Comparison of ENCODE assay signal across 23 cellular contexts in the genomic region with DNA sequence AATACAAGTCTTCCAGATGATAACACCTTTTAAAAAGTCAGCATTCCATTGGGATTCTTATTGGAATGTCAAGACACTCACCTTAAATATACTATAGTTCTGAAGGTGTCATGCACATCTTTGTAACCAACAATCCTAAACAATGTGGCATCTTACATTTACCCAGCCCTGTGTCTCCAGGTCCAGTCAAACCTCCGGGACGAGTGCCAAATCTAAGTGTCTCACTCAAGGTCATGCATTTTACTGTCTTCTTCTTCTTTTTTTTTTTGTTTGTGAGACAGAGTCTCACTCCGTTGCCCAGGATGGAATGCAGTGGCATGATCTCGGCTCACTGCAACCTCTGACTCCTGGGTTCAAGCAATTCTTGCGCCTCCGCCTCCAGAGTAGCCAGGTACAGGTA.
"Had no signal": no experiment of that assay in that cellular context is flagged by ENCODE, and none has a peak within 500 bp of the region (broad histone marks: within the 10 kb centered on the region; RNA-seq: fewer than 3 reads in every experiment).

No MANE protein-coding gene starts in this region.

- H3K27me3 Mint-ChIP-seq: activated naive CD8-positive, alpha-beta T cell treated with anti-CD3 and anti-CD28 coated beads, Interleukin-2, amount 10 ng/mL, durations not matched to agents 7 days and 5 days had no signal

- H3K36me3 ChIP-seq: adrenal gland, SJSA1 had no signal

- H3K36me3 Mint-ChIP-seq: activated naive CD8-positive, alpha-beta T cell treated with anti-CD3 and anti-CD28 coated beads, Interleukin-2, amount 10 ng/mL, durations not matched to agents 7 days and 5 days; WTC11 had no signal

- H3K4me3 Mint-ChIP-seq: activated CD8-positive, alpha-beta T cell treated with anti-CD3 and anti-CD28 coated beads, Interleukin-2, amount 10 ng/mL, durations not matched to agents 7 days and 5 days; activated naive CD8-positive, alpha-beta T cell treated with anti-CD3 and anti-CD28 coated beads, Interleukin-2, amount 10 ng/mL, durations not matched to agents 7 days and 5 days; T-helper 1 cell treated with Interleukin-12 subunit alpha and Interleukin-12 subunit beta and Interleukin-4 antibody, amounts not matched to agents 30 μg/mL and 1 μg/mL, for 36 hours; WTC11 had no signal

- H3K4me1 ChIP-seq: adrenal gland, SJSA1 had no signal

- H3K4me3 ChIP-seq: adrenal gland, SJSA1 had no signal

- H3K4me1 Mint-ChIP-seq: activated naive CD8-positive, alpha-beta T cell treated with anti-CD3 and anti-CD28 coated beads, Interleukin-2, amount 10 ng/mL, durations not matched to agents 7 days and 5 days had no signal

- DNase-seq: activated CD4-positive, alpha-beta T cell treated with anti-CD3 and anti-CD28 coated beads for 48 hours; activated CD4-positive, alpha-beta T cell treated with anti-CD3 and anti-CD28 coated beads, Interleukin-2, amount 50 U/mL, for 4 hours; activated CD4-positive, CD25-positive, alpha-beta regulatory T cell treated with anti-CD3 and anti-CD28 coated beads, Interleukin-2, amount 50 U/mL, for 72 hours; activated CD8-positive, alpha-beta memory T cell treated with anti-CD3 and anti-CD28 coated beads, Interleukin-2, amount 50 U/mL, for 48 hours; activated CD8-positive, alpha-beta T cell treated with anti-CD3 and anti-CD28 coated beads, Interleukin-2, amount 10 ng/mL, durations not matched to agents 7 days and 5 days; activated naive CD4-positive, alpha-beta T cell treated with anti-CD3 and anti-CD28 coated beads, Interleukin-2, amount 50 U/mL, for 16 hours; activated naive CD8-positive, alpha-beta T cell treated with anti-CD3 and anti-CD28 coated beads, Interleukin-2, amount 10 ng/mL, durations not matched to agents 7 days and 5 days; activated T-cell treated with anti-CD3 and anti-CD28 coated beads, Interleukin-2, amount 50 U/mL, for 1 hour; anterior cingulate cortex; caudate nucleus; NCI-H1048; NCI-H146; NCI-H187 treated with DMSO at 0.1 percent for 48 hours; NCI-H345; NCI-H510A; NCI-H526 treated with DMSO at 0.1 percent for 48 hours; NCI-H82; SHP77 had no signal

- H3K27ac ChIP-seq: adrenal gland, KMS-11, SJSA1 had no signal

- H3K9me3 ChIP-seq: adrenal gland, SJSA1 had no signal

- H3K4me2 ChIP-seq: KMS-11 had no signal

- H3K27me3 ChIP-seq: adrenal gland, SJSA1 had no signal

- H3K9me3 Mint-ChIP-seq: activated naive CD8-positive, alpha-beta T cell treated with anti-CD3 and anti-CD28 coated beads, Interleukin-2, amount 10 ng/mL, durations not matched to agents 7 days and 5 days; T-helper 1 cell treated with Interleukin-12 subunit alpha and Interleukin-12 subunit beta and Interleukin-4 antibody, amounts not matched to agents 30 μg/mL and 1 μg/mL, for 36 hours; WTC11 had no signal

- H3K9ac ChIP-seq: KMS-11 had no signal

- H3K27ac Mint-ChIP-seq: activated CD8-positive, alpha-beta T cell treated with anti-CD3 and anti-CD28 coated beads, Interleukin-2, amount 10 ng/mL, durations not matched to agents 7 days and 5 days; activated naive CD8-positive, alpha-beta T cell treated with anti-CD3 and anti-CD28 coated beads, Interleukin-2, amount 10 ng/mL, durations not matched to agents 7 days and 5 days; T-helper 1 cell treated with Interleukin-12 subunit alpha and Interleukin-12 subunit beta and Interleukin-4 antibody, amounts not matched to agents 30 μg/mL and 1 μg/mL, for 36 hours; WTC11 had no signal
